ENCODE assay signal across 23 cellular contexts in the genomic region with DNA sequence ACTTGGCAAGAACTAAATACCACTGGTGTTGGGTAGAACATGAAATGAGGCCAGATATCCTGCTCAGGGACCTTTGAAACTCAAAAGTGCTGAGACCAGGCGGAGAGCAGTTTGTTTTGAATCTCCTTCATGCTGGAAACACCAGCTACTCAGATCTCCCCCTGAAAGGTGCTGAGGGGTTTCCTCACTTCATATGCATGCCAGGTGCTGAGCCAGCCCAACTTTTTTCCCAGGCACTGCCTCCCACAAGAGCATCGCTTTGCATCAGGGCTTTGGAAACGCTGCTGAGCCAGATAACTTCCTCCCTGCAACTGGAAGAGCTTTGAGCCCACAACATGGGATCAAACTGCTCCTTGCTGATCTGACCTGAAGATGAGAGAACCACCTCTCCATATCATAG. TPM values are rescaled to one million over a fixed set of nuclear protein-coding genes. Genes with fewer than 3 reads are reported as not detected.
"Had no signal": no experiment of that assay in that cellular context is flagged by ENCODE, and none has a peak within 500 bp of the region (broad histone marks: within the 10 kb centered on the region; RNA-seq: fewer than 3 reads in every experiment).

No MANE protein-coding gene starts in this region.

- ATAC-seq: left colon; left ventricle myocardium superior; natural killer cell; psoas muscle; right cardiac atrium; stimulated activated effector memory CD8-positive, alpha-beta T cell treated with anti-CD3 and anti-CD28 coated beads, Interleukin-12 subunit alpha, Interleukin-12 subunit beta, amount 100 ng/mL, for 72 hours had no signal

- H3K9me3 ChIP-seq: ovary, thyroid gland had no signal

- H3K9me3 Mint-ChIP-seq: type B pancreatic cell had no signal

- H3K4me3 ChIP-seq: coronary artery, lung, ovary, psoas muscle, sigmoid colon, stomach, thyroid gland had no signal

- H3K36me3 ChIP-seq: ovary, sigmoid colon, stomach, thyroid gland had no signal

- H3K4me1 Mint-ChIP-seq: immature natural killer cell; memory B cell; natural killer cell; stimulated activated effector memory CD8-positive, alpha-beta T cell treated with anti-CD3 and anti-CD28 coated beads, Interleukin-12 subunit alpha, Interleukin-12 subunit beta, amount 100 ng/mL, for 72 hours had no signal

- H3K27me3 ChIP-seq: ovary, thyroid gland had no signal

- H3K4me3 Mint-ChIP-seq: immature natural killer cell; memory B cell; natural killer cell; stimulated activated effector memory CD8-positive, alpha-beta T cell treated with anti-CD3 and anti-CD28 coated beads, Interleukin-12 subunit alpha, Interleukin-12 subunit beta, amount 100 ng/mL, for 72 hours; type B pancreatic cell had no signal

- H3K27ac ChIP-seq: coronary artery, ovary, psoas muscle, sigmoid colon, stomach, thyroid gland had no signal

- DNase-seq: dermis blood vessel endothelial cell; effector memory CD4-positive, alpha-beta T cell; hypothalamus; immature natural killer cell; islet precursor cell; kidney glomerular epithelial cell; left colon; left ventricle myocardium superior; natural killer cell; ovary; psoas muscle; right cardiac atrium; sigmoid colon; stimulated activated CD4-positive, alpha-beta T cell treated with anti-CD3 and anti-CD28 coated beads, Interleukin-2, amount 100 ng/mL, for 24 hours; stimulated activated CD4-positive, alpha-beta T cell treated with anti-CD3 and anti-CD28 coated beads, Interleukin-4, amount 100 ng/mL, for 24 hours; stimulated activated naive CD4-positive, alpha-beta T cell treated with Interleukin-2 at 50 U/mL for 16 hours; stomach; thyroid gland had no signal

- H3K4me1 ChIP-seq: psoas muscle, sigmoid colon, stomach, thyroid gland had no signal

- H3K36me3 Mint-ChIP-seq: natural killer cell; stimulated activated effector memory CD8-positive, alpha-beta T cell treated with anti-CD3 and anti-CD28 coated beads, Interleukin-12 subunit alpha, Interleukin-12 subunit beta, amount 100 ng/mL, for 72 hours; type B pancreatic cell had no signal

- H3K27ac Mint-ChIP-seq: immature natural killer cell; memory B cell; natural killer cell; stimulated activated effector memory CD8-positive, alpha-beta T cell treated with anti-CD3 and anti-CD28 coated beads, Interleukin-12 subunit alpha, Interleukin-12 subunit beta, amount 100 ng/mL, for 72 hours; type B pancreatic cell had no signal

RNA-seq across cellular contexts. Expression of gene NPTX2, which starts 13.7 kb away (rescaled TPM):
- polyA plus RNA-seq: immature natural killer cell had no signal
